In the genomic region with DNA sequence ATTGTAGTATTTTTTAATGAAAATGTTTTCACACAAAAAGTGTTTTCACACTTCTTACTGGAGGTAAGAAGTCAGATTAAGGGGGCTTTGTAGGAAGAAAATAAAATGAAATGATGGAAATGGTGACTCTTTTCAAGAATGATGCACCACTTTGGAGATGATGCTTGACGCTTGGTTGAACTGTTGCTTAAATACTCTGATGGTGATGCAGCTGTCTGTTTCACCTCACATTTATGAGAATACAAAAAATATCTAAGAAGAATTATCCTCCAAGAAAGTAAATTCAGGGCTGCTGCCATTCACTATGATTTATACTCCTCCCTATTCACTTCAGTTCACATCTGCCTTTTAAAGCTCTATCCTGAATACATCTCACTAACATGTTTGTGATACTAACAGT, we compare ENCODE assay signal across 18 cellular contexts. TPM values are rescaled to one million over a fixed set of nuclear protein-coding genes. Genes with fewer than 3 reads are reported as not detected.
DNase-seq lines count a peak whose midpoint lies in the region; ATAC-seq and TF ChIP-seq lines count a peak whose summit lies in the region.
"Had no signal": no experiment of that assay in that cellular context is flagged by ENCODE, and none has a peak within 500 bp of the region (broad histone marks: within the 10 kb centered on the region; RNA-seq: fewer than 3 reads in every experiment).

No MANE protein-coding gene starts in this region.

- no peak overlapping the region for H2BK12ac ChIP-seq in mesenchymal stem cell (ENCODE audit: low read length in 2 of 2)

- peaks cover 15% of the 10 kb centered on the region for H3K4me1 ChIP-seq in IMR-90 (ENCODE audit: control insufficient read depth, insufficient read depth, low read length)
- no peaks in the 10 kb centered on the region for H3K4me1 ChIP-seq in mesenchymal stem cell (ENCODE audit: control insufficient read depth, insufficient read depth, low read depth, low read length)
- no peaks in the 10 kb centered on the region for H3K4me1 ChIP-seq in right lobe of liver
- H3K4me1 ChIP-seq in thyroid gland = no peaks in the 10 kb centered on the region

- intact Hi-C loops in IMR-90 (cut with micrococcal nuclease) = no loop called here
- intact Hi-C loops in right lobe of liver (cut with DNase I) = no loop called here
- intact Hi-C loops in thyroid gland (cut with DNase I) = no loop called here

- dilution Hi-C loops in IMR-90 (cut with HindIII; ENCODE audit: low sequenced_read_pairs, unreplicated experiment) = no loop called here

- H3K56ac ChIP-seq in IMR-90 (ENCODE audit: extremely low read depth, insufficient read depth, low read length) = peak overlapping the region; percentile 57; the same call in 1 of the 2 replicates

- peak overlapping the region; percentile 87 for H2BK20ac ChIP-seq in IMR-90 (ENCODE audit: low read depth, low read length)

- no peaks in the 10 kb centered on the region for H3K27me3 Mint-ChIP-seq in chondrocyte (ENCODE audit: low read depth)
- H3K27me3 Mint-ChIP-seq: B cell had no signal

- CTCF ChIA-PET in IMR-90 (lab: Yijun Ruan, JAX) = interaction anchor here (0.5 kb wide), 1 partner anchor 40 kb away, joined by 3 read pairs; no protein-coding TSS in a partner anchor

- peaks cover 7% of the 10 kb centered on the region for H3K36me3 Mint-ChIP-seq in chondrocyte (ENCODE audit: low read depth)

- no CpG with 5 or more reads among the region's 1 CpG for WGBS in IMR-90 (ENCODE audit: extremely low coverage in 2 of 2, insufficient read length in 1 of 2), 2 experiments
- no CpG with 5 or more reads among the region's 1 CpG for WGBS in mesenchymal stem cell
- 100% methylated on average over 1 of the region's 1 CpG for WGBS in right lobe of liver (ENCODE audit: insufficient coverage, low coverage, low lambda C conversion rate, missing lambda C conversion rate)
- 100% methylated on average over 1 of the region's 1 CpG for WGBS in thyroid gland, 2 donors

- H3K4me2 ChIP-seq in IMR-90 (ENCODE audit: low read depth, low read length) (peak overlapping the region; percentile 61; the same call in 1 of the 2 replicates), mesenchymal stem cell (ENCODE audit: low read length, poor library complexity, severe bottlenecking) (no peak overlapping the region)
- H3K4me2 ChIP-seq: KMS-11 had no signal

- H3K9me1 ChIP-seq in IMR-90 (ENCODE audit: insufficient read depth, low read length) = no peaks in the 10 kb centered on the region; the same call in 1 of the 2 replicates

- H3K9me3 Mint-ChIP-seq in chondrocyte (ENCODE audit: low read depth) = peaks cover 4% of the 10 kb centered on the region

- peak; percentile 63 for ATAC-seq in IMR-90 (ENCODE audit: low read depth)
- no peak for ATAC-seq in right lobe of liver
- ATAC-seq: Panc1 had no signal

- in situ Hi-C loops in IMR-90 (cut with MboI; ENCODE audit: low sequenced_read_pairs) = no loop called here

- peak overlapping the region; percentile 70; the same call in 1 of the 2 replicates for H3K14ac ChIP-seq in IMR-90 (replicated peaks; ENCODE audit: low read depth, low read length)
- no peak overlapping the region for H3K14ac ChIP-seq in mesenchymal stem cell (ENCODE audit: low read length in 2 of 2)

- H3K4me1 Mint-ChIP-seq in chondrocyte (ENCODE audit: low read depth) = peaks cover 32% of the 10 kb centered on the region

- no peak for TF ChIP-seq CTCF in IMR-90 (conservative IDR thresholded peaks at IDR 0.05; ENCODE audit: low read depth, low read length)
- TF ChIP-seq CTCF in chondrocyte (IDR thresholded peaks at IDR 0.05) = no peak
- no peak for TF ChIP-seq CTCF in right lobe of liver (IDR thresholded peaks at IDR 0.05)
- no peak for TF ChIP-seq CTCF in thyroid gland (IDR thresholded peaks at IDR 0.05)

- no peak overlapping the region for H2AK9ac ChIP-seq in IMR-90 (replicated peaks; ENCODE audit: low read depth, low read length, poor library complexity)

- H4K20me1 ChIP-seq in IMR-90 (ENCODE audit: insufficient read depth, low read length) = no peaks in the 10 kb centered on the region

- peak overlapping the region; percentile 96 for H3K18ac ChIP-seq in IMR-90 (ENCODE audit: low read depth, low read length)
- no peak overlapping the region for H3K18ac ChIP-seq in mesenchymal stem cell (ENCODE audit: low read depth in 1 of 2, low read length in 2 of 2)

- H3K27me3 ChIP-seq in IMR-90 (ENCODE audit: control insufficient read depth, insufficient read depth, low read length) (no peaks in the 10 kb centered on the region), mesenchymal stem cell (ENCODE audit: control insufficient read depth in 1 of 2, insufficient read depth in 1 of 2, low read length in 2 of 2) (no peaks in the 10 kb centered on the region), right lobe of liver (no peaks in the 10 kb centered on the region), thyroid gland (no peaks in the 10 kb centered on the region)

- DNase-seq in ELR (ENCODE audit: low read depth) (peak; percentile 2), IMR-90 (peak; percentile 52), chondrocyte (ENCODE audit: low spot score) (no peak), mesenchymal stem cell (no peak), NCI-H510A treated with DMSO at 0.1 percent for 48 hours (lab: John Stamatoyannopoulos, UW) (no peak), right lobe of liver (no peak), thyroid gland (no peak), UCSD-AML1 (lab: John Stamatoyannopoulos, UW; ENCODE audit: unreplicated experiment) (no peak)
- DNase-seq: DMS 273 treated with DMSO at 0.1 percent for 48 hours, DND-41, GDM1, GOT3, NCI-H1417 treated with DMSO at 0.1 percent for 48 hours, NCI-H187 treated with DMSO at 0.1 percent for 48 hours, NCI-H524 treated with DMSO at 0.1 percent for 48 hours had no signal

- no peak overlapping the region for H3K4me3 ChIP-seq in IMR-90 (ENCODE audit: insufficient read depth, low read depth, low read length)
- no peak overlapping the region for H3K4me3 ChIP-seq in mesenchymal stem cell (ENCODE audit: insufficient read depth in 1 of 2, low read depth in 1 of 2, low read length in 2 of 2)
- H3K4me3 ChIP-seq in right lobe of liver = no peak overlapping the region
- no peak overlapping the region for H3K4me3 ChIP-seq in thyroid gland (replicated peaks in 1 of 3)

- peak overlapping the region; percentile 99 for H2BK5ac ChIP-seq in IMR-90 (ENCODE audit: low read depth, low read length, poor library complexity, severe bottlenecking)
- H2BK5ac ChIP-seq in mesenchymal stem cell (ENCODE audit: low read depth, low read length, poor library complexity, severe bottlenecking) = no peak overlapping the region

- POLR2A ChIA-PET in IMR-90 (lab: Charles Lee; ENCODE audit: unreplicated experiment) = no interaction called here

- H3K4ac ChIP-seq in IMR-90 (ENCODE audit: low read depth, low read length) (peak overlapping the region; percentile 67; the same call in 1 of the 2 replicates), mesenchymal stem cell (ENCODE audit: low read depth in 1 of 2, low read length in 2 of 2) (no peak overlapping the region)

- H2BK120ac ChIP-seq in IMR-90 (ENCODE audit: low read depth, low read length) = peak overlapping the region; percentile 93
- H2BK120ac ChIP-seq in mesenchymal stem cell (ENCODE audit: low read depth, low read length) = no peak overlapping the region

- H2BK15ac ChIP-seq in IMR-90 (ENCODE audit: low read depth, low read length) = peak overlapping the region; percentile 66; the same call in 1 of the 3 replicates
- H2BK15ac ChIP-seq in mesenchymal stem cell (ENCODE audit: low read depth, poor library complexity, severe bottlenecking) = no peak overlapping the region

- TF ChIP-seq POLR2A in IMR-90 (IDR thresholded peaks at IDR 0.05; ENCODE audit: low read depth, low read length) (no peak), right lobe of liver (IDR thresholded peaks at IDR 0.05) (no peak), thyroid gland (IDR thresholded peaks at IDR 0.05) (no peak)

- H3K23ac ChIP-seq in IMR-90 (ENCODE audit: low read depth, low read length) = peak overlapping the region; percentile 58; the same call in 1 of the 2 replicates
- H3K23ac ChIP-seq in mesenchymal stem cell (ENCODE audit: low read length in 2 of 2) = no peak overlapping the region

- H2AFZ ChIP-seq in IMR-90 (replicated peaks; ENCODE audit: low read length, poor library complexity) (no peak overlapping the region), mesenchymal stem cell (ENCODE audit: low read depth, low read length) (no peak overlapping the region)

- H3K79me1 ChIP-seq in IMR-90 (ENCODE audit: low read depth in 1 of 2, low read length in 2 of 2) (peaks cover 21 to 30% of the 10 kb centered on the region in 2 experiments), mesenchymal stem cell (replicated peaks; ENCODE audit: low read length, poor library complexity, severe bottlenecking) (peaks cover 4% of the 10 kb centered on the region)

- H3K4me3 Mint-ChIP-seq in chondrocyte (ENCODE audit: unreplicated experiment) = no peak overlapping the region
- H3K4me3 Mint-ChIP-seq: B cell had no signal

- TF ChIP-seq RAD21 in IMR-90 (IDR thresholded peaks at IDR 0.05; ENCODE audit: low read length) = no peak

- H3K27ac Mint-ChIP-seq in chondrocyte (ENCODE audit: unreplicated experiment) = peak overlapping the region; percentile 87
- H3K27ac Mint-ChIP-seq: B cell had no signal

- H4K91ac ChIP-seq in IMR-90 (ENCODE audit: insufficient read depth, low read depth, low read length) = peak overlapping the region; percentile 67
- no peak overlapping the region for H4K91ac ChIP-seq in mesenchymal stem cell (ENCODE audit: low read length)

- H4K5ac ChIP-seq in IMR-90 (ENCODE audit: low read depth, low read length) = peak overlapping the region; percentile 89

- H4K8ac ChIP-seq in IMR-90 (ENCODE audit: low read depth in 2 of 2, low read length in 2 of 2) (peak overlapping the region; percentile 70 to 74; a peak in 3 of 4 replicates), mesenchymal stem cell (ENCODE audit: low read length) (no peak overlapping the region)

- H3K9ac ChIP-seq in IMR-90 (ENCODE audit: low read depth, low read length) = no peak overlapping the region
- peak overlapping the region; percentile 31 for H3K9ac ChIP-seq in mesenchymal stem cell (ENCODE audit: low read length)
- H3K9ac ChIP-seq: KMS-11 had no signal

- H3K36me3 ChIP-seq in IMR-90 (ENCODE audit: control insufficient read depth, insufficient read depth, low read length) = peaks cover 10% of the 10 kb centered on the region
- H3K36me3 ChIP-seq in mesenchymal stem cell (ENCODE audit: control insufficient read depth in 1 of 2, insufficient read depth in 2 of 2, low read depth in 1 of 2, low read length in 2 of 2) = peaks cover 5 to 35% of the 10 kb centered on the region in 2 experiments
- peaks cover 0 to 5% (median 0%) of the 10 kb centered on the region in 4 donors for H3K36me3 ChIP-seq in right lobe of liver
- H3K36me3 ChIP-seq in thyroid gland = peaks cover 12 to 15% of the 10 kb centered on the region in 2 donors

- H3K27ac ChIP-seq in IMR-90 (ENCODE audit: insufficient read depth, low read length) = peak overlapping the region; percentile 87; the same call in 1 of the 2 replicates
- H3K27ac ChIP-seq in mesenchymal stem cell (ENCODE audit: low read length, poor library complexity, severe bottlenecking) = no peak overlapping the region
- H3K27ac ChIP-seq in right lobe of liver = no peak overlapping the region
- H3K27ac ChIP-seq in thyroid gland = no peak overlapping the region
- H3K27ac ChIP-seq: KMS-11 had no signal

- peak overlapping the region; percentile 59 for H2AK5ac ChIP-seq in IMR-90 (ENCODE audit: low read depth, low read length)
- no peak overlapping the region for H2AK5ac ChIP-seq in mesenchymal stem cell (ENCODE audit: low read length, severe bottlenecking)

- H3K9me3 ChIP-seq in IMR-90 (ENCODE audit: control insufficient read depth, insufficient read depth, low read length) (no peaks in the 10 kb centered on the region), mesenchymal stem cell (ENCODE audit: control insufficient read depth, low read length) (no peaks in the 10 kb centered on the region), right lobe of liver (no peaks in the 10 kb centered on the region), thyroid gland (no peaks in the 10 kb centered on the region)

- BruUV-seq in IMR-90 (replicated peaks; lab: Mats Ljungman, UMichigan) = no TSS peak

RNA-seq across cellular contexts. Expression of a gene that starts 52.9 kb away (rescaled TPM):
- 64.7 and 92.8 TPM in 2 replicates for total RNA-seq in IMR-90 (2012; rRNA removed)
- 12.6 and 17.6 TPM in 2 replicates for polyA plus RNA-seq in IMR-90 (2012; rRNA removed)
- polyA plus RNA-seq in IMR-90 (2012; cell fraction: cytosol; rRNA removed) = 2.4 and 3.2 TPM in 2 replicates
- polyA plus RNA-seq in IMR-90 (2012; cell fraction: nucleus; rRNA removed; ENCODE audit: low replicate concordance) = 10.2 and 75.9 TPM in 2 replicates
- total RNA-seq in chondrocyte = 19.8 to 39.6 TPM (median 24.0 TPM) in 3 replicates
- polyA plus RNA-seq in mesenchymal stem cell (2013, experiment 1 of 2) = 21.0 TPM
- polyA plus RNA-seq in mesenchymal stem cell (2013, experiment 2 of 2) = 20.8 TPM
- total RNA-seq in right lobe of liver = 1 to 10 TPM; 3.5 to 5.2 (median 4.6) TPM
- 100 to 1,000 TPM in 2 of 4 donors, 10 to 100 TPM in 2; 74.4 to 119 (median 93.5) TPM for total RNA-seq in thyroid gland

Comparison
In these comparisons a context has a peak if more than half of its experiments do, and no peak if none do; other contexts are left out.
1. DNase-seq: peak in ELR (single experiment) and IMR-90 (single experiment); none in chondrocyte (single experiment), mesenchymal stem cell (single experiment), NCI-H510A treated with DMSO at 0.1 percent for 48 hours (single experiment), right lobe of liver (0 of 3), thyroid gland (0 of 2) and UCSD-AML1 (single experiment).